ENCODE assay signal across 18 cellular contexts in the genomic region with DNA sequence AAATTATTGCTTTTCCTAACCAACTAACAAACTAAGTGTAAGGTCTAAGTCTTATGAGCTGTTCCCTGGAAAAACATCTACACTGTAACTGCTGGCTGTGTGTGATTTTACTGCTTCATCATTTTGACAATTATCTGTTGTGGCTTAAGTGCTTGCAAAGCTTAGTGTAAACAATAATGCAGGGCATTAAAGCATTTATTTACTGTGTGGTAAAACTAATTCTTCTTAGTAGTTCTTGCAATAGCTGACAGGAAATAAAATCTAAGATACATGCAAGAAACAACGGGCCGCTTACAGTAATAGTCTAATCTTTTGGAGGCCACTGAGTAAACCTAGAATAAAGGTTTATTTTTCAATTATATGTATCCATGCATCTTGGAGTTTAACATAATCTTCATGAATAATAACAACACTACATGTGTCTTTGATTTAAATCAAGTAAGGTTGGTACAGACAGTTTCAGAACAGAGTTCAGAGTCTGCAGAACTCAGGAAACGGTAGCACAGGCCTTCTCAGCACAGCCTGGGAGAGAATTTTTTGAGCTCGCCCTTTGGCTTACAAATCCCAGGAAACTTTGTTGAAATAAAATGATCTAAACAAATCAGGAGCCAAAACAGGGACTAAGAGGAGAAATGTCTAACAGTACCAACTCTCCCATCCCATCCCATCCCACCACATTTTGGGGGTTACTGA.
DNase-seq lines count a peak whose midpoint lies in the region; TF ChIP-seq lines count a peak whose summit lies in the region.
"Had no signal": no experiment of that assay in that cellular context is flagged by ENCODE, and none has a peak within 500 bp of the region (broad histone marks: within the 10 kb centered on the region; RNA-seq: fewer than 3 reads in every experiment).

No MANE protein-coding gene starts in this region.

- H2BK5ac ChIP-seq in mesenchymal stem cell (ENCODE audit: low read depth, low read length, poor library complexity, severe bottlenecking), result no peak overlapping the region

- no peak overlapping the region for H3K4me2 ChIP-seq in mesenchymal stem cell (ENCODE audit: low read length, poor library complexity, severe bottlenecking)

- TF ChIP-seq CTCF in HEK293 (tag by site-specific recombination; IDR thresholded peaks at IDR 0.05), result no peak

- no peaks in the 10 kb centered on the region for H3K79me1 ChIP-seq in mesenchymal stem cell (replicated peaks; ENCODE audit: low read length, poor library complexity, severe bottlenecking)

- peak overlapping the region in 1 of 2 experiments; percentile 51 for H3K4ac ChIP-seq in mesenchymal stem cell (ENCODE audit: low read depth in 1 of 2, low read length in 2 of 2)

- POLR2A ChIA-PET in HEK293 (lab: Yijun Ruan, JAX), result no interaction called here

- no peak overlapping the region for H2AK5ac ChIP-seq in mesenchymal stem cell (ENCODE audit: low read length, severe bottlenecking)

- DNase-seq in H4 (ENCODE audit: low spot score) (peak; percentile 71), amniotic epithelial cell (ENCODE audit: low read depth) (peak; percentile 75), mesenchymal stem cell (peak; percentile 86), ecto neural progenitor cell (ENCODE audit: low spot score) (no peak), DMS79 (lab: John Stamatoyannopoulos, UW) (no peak)
- no peak for DNase-seq in activated CD4-positive, alpha-beta T cell treated with anti-CD3 and anti-CD28 coated beads, Interleukin-2, amount 50 U/mL, for 48 hours
- DNase-seq: ACHN, AML-193, DMS 273 treated with DMSO at 0.1 percent for 48 hours, GF-D8, KBM-7, NCI-H1105 treated with DMSO at 0.1 percent for 48 hours, NCI-H1694, NCI-H2081 treated with DMSO at 0.1 percent for 48 hours, NCI-H510A treated with DMSO at 0.1 percent for 48 hours, SW 1271 had no signal

- no peaks in the 10 kb centered on the region for H3K36me3 ChIP-seq in HEK293 (ENCODE audit: control insufficient read depth in 2 of 2, insufficient read depth in 1 of 2, low read length in 2 of 2)
- no peaks in the 10 kb centered on the region for H3K36me3 ChIP-seq in mesenchymal stem cell (ENCODE audit: control insufficient read depth in 1 of 2, insufficient read depth in 2 of 2, low read depth in 1 of 2, low read length in 2 of 2)

- no peak overlapping the region for H2AFZ ChIP-seq in mesenchymal stem cell (ENCODE audit: low read depth, low read length)

- H3K4me3 ChIP-seq in HEK293 (ENCODE audit: low read depth, low read length), result no peak overlapping the region
- no peak overlapping the region for H3K4me3 ChIP-seq in mesenchymal stem cell (ENCODE audit: insufficient read depth in 1 of 2, low read depth in 1 of 2, low read length in 2 of 2)

- no peak overlapping the region for H3K9ac ChIP-seq in mesenchymal stem cell (ENCODE audit: low read length)

- no peaks in the 10 kb centered on the region for H3K9me3 ChIP-seq in HEK293 (ENCODE audit: control insufficient read depth, insufficient read depth, low read depth, low read length)
- H3K9me3 ChIP-seq in mesenchymal stem cell (ENCODE audit: control insufficient read depth, low read length), result no peaks in the 10 kb centered on the region

- no peak overlapping the region for H4K91ac ChIP-seq in mesenchymal stem cell (ENCODE audit: low read length)

- no peak overlapping the region for H2BK15ac ChIP-seq in mesenchymal stem cell (ENCODE audit: low read depth, poor library complexity, severe bottlenecking)

- no peak overlapping the region for H2BK120ac ChIP-seq in mesenchymal stem cell (ENCODE audit: low read depth, low read length)

- WGBS in mesenchymal stem cell, result 8% methylated on average over 1 of the region's 4 CpGs

- H3K14ac ChIP-seq in mesenchymal stem cell (ENCODE audit: low read length in 2 of 2), result no peak overlapping the region

- H2BK12ac ChIP-seq in mesenchymal stem cell (ENCODE audit: low read length in 2 of 2), result no peak overlapping the region

- H3K27ac ChIP-seq in HEK293 (ENCODE audit: extremely low read depth, low read depth, low read length) (no peak overlapping the region), mesenchymal stem cell (ENCODE audit: low read length, poor library complexity, severe bottlenecking) (no peak overlapping the region)
- H3K27ac ChIP-seq: C4-2B had no signal

- H3K4me1 ChIP-seq in HEK293 (ENCODE audit: control insufficient read depth, insufficient read depth, low read length) (peaks cover 8% of the 10 kb centered on the region; the same call in 1 of the 2 replicates), mesenchymal stem cell (ENCODE audit: control insufficient read depth, insufficient read depth, low read depth, low read length) (no peaks in the 10 kb centered on the region)

- no peak overlapping the region for H3K23ac ChIP-seq in mesenchymal stem cell (ENCODE audit: low read length in 2 of 2)

- no peak overlapping the region for H3K18ac ChIP-seq in mesenchymal stem cell (ENCODE audit: low read depth in 1 of 2, low read length in 2 of 2)

- CTCF ChIA-PET in HEK293 (lab: Yijun Ruan, JAX), result interaction anchor here (0.8 kb wide), 1 partner anchor 12 kb away, joined by 3 read pairs; no protein-coding TSS in a partner anchor

- H3K27me3 ChIP-seq in mesenchymal stem cell (ENCODE audit: control insufficient read depth in 1 of 2, insufficient read depth in 1 of 2, low read length in 2 of 2), result no peaks in the 10 kb centered on the region

- H4K8ac ChIP-seq in mesenchymal stem cell (ENCODE audit: low read length), result no peak overlapping the region

TF ChIP-seq in HEK293, 187 proteins besides CTCF, POLR2A, EP300 and RAD21:
- TF ChIP-seq ZNF132 (tag by site-specific recombination; IDR thresholded peaks at IDR 0.05; ENCODE audit: borderline replicate concordance), result no peak
- no peak for TF ChIP-seq ZNF23 (tag by site-specific recombination; IDR thresholded peaks at IDR 0.05; ENCODE audit: borderline replicate concordance)
- no peak for TF ChIP-seq ZNF121 (tag by site-specific recombination; IDR thresholded peaks at IDR 0.05)
- TF ChIP-seq ZEB2 (tag by site-specific recombination; IDR thresholded peaks at IDR 0.05), result no peak
- TF ChIP-seq, protein P1, sequence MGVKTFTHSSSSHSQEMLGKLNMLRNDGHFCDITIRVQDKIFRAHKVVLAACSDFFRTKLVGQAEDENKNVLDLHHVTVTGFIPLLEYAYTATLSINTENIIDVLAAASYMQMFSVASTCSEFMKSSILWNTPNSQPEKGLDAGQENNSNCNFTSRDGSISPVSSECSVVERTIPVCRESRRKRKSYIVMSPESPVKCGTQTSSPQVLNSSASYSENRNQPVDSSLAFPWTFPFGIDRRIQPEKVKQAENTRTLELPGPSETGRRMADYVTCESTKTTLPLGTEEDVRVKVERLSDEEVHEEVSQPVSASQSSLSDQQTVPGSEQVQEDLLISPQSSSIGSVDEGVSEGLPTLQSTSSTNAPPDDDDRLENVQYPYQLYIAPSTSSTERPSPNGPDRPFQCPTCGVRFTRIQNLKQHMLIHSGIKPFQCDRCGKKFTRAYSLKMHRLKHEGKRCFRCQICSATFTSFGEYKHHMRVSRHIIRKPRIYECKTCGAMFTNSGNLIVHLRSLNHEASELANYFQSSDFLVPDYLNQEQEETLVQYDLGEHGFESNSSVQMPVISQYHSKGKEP (tag by site-specific recombination; IDR thresholded peaks at IDR 0.05), result peak; percentile 73
- TF ChIP-seq, protein P2, sequence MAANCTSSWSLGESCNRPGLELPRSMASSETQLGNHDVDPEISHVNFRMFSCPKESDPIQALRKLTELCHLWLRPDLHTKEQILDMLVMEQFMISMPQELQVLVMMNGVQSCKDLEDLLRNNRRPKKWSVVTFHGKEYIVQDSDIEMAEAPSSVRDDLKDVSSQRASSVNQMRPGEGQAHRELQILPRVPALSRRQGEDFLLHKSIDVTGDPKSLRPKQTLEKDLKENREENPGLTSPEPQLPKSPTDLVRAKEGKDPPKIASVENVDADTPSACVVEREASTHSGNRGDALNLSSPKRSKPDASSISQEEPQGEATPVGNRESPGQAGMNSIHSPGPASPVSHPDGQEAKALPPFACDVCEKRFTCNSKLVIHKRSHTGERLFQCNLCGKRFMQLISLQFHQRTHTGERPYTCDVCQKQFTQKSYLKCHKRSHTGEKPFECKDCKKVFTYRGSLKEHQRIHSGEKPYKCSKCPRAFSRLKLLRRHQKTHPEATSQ (tag by site-specific recombination; IDR thresholded peaks at IDR 0.05), result no peak
- no peak for TF ChIP-seq SCRT1 (tag by site-specific recombination; IDR thresholded peaks at IDR 0.05; ENCODE audit: borderline replicate concordance)
- TF ChIP-seq ZNF48 (tag by site-specific recombination; IDR thresholded peaks at IDR 0.05), result no peak
- TF ChIP-seq, protein P3, sequence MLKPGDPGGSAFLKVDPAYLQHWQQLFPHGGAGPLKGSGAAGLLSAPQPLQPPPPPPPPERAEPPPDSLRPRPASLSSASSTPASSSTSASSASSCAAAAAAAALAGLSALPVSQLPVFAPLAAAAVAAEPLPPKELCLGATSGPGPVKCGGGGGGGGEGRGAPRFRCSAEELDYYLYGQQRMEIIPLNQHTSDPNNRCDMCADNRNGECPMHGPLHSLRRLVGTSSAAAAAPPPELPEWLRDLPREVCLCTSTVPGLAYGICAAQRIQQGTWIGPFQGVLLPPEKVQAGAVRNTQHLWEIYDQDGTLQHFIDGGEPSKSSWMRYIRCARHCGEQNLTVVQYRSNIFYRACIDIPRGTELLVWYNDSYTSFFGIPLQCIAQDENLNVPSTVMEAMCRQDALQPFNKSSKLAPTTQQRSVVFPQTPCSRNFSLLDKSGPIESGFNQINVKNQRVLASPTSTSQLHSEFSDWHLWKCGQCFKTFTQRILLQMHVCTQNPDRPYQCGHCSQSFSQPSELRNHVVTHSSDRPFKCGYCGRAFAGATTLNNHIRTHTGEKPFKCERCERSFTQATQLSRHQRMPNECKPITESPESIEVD (tag by site-specific recombination; IDR thresholded peaks at IDR 0.05), result peak; percentile 81
- no peak for TF ChIP-seq ZNF248 (tag by site-specific recombination; IDR thresholded peaks at IDR 0.05)

Comparison
In these comparisons a context has a peak if more than half of its experiments do, and no peak if none do; other contexts are left out.
1. DNase-seq: peak in H4 (single experiment), amniotic epithelial cell (single experiment) and mesenchymal stem cell (single experiment); none in ecto neural progenitor cell (single experiment), DMS79 (single experiment) and activated CD4-positive, alpha-beta T cell treated with anti-CD3 and anti-CD28 coated beads, Interleukin-2, amount 50 U/mL, for 48 hours (0 of 2).